ENCODE assay signal across 7 cellular contexts in the genomic region with DNA sequence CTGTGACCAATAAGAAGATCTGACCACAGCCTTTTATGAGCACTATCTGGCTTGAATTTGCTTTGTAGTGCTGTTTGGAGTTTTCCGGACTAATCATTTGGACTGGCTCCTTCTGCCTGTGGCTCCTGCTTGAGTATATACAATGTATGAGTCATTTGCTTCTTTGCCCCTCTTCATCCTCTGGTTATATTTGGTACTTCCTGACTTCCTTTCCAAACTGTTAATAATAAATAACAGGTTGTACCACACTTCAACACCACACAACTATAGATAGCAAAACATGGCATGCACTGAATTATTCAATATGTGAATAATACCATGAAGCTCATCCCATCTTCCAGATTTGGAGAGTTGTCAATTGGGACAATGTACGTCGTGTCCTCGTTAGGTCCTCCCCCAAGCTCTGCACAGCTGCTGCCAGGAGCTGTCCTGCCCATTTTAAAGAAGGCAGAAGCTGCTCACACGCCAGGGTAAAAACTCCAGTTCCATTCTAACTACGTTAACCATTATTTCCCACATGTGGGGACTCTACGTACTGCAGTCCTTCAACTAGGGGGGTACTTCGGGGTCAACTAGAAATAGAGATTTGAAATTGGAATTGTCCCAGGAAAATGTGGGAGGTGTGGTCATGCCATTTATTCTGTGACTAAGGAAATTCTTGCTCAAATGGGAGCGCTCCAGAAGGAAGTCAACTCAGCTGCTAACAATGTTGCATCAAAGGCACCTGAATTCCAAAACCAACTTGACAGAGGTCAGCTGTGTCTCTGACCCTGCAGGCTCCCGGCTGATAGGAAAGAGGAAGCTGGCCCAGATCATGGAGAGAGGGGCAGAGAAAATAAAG. TPM values are rescaled to one million over a fixed set of nuclear protein-coding genes. Genes with fewer than 3 reads are reported as not detected.
A peak's percentile ranks its signal among the peaks of the same experiment; 100 is the strongest.
DNase-seq lines count a peak whose midpoint lies in the region; ATAC-seq, FAIRE-seq and TF ChIP-seq lines count a peak whose summit lies in the region.

No MANE protein-coding gene starts in this region.

- peak overlapping the region; percentile 71 for H3K27ac ChIP-seq in psoas muscle

- H3K27me3 ChIP-seq in psoas muscle (ENCODE audit: insufficient read depth in 3 of 3, low read length in 2 of 3) = no peaks in the 10 kb centered on the region

- H3K27ac Mint-ChIP-seq in activated CD8-positive, alpha-beta memory T cell treated with anti-CD3 and anti-CD28 coated beads, Interleukin-2, amount 10 ng/mL, durations not matched to agents 7 days and 5 days = no peak overlapping the region

- ATAC-seq in psoas muscle = peak; percentile 67 to 91 (median 87)
- no peak for ATAC-seq in activated CD8-positive, alpha-beta memory T cell treated with anti-CD3 and anti-CD28 coated beads, Interleukin-2, amount 10 ng/mL, durations not matched to agents 7 days and 5 days

- no peak for FAIRE-seq in GM19239 (lab: Jason Lieb, UNC)

- CTCF ChIA-PET in activated CD8-positive, alpha-beta memory T cell treated with anti-CD3 and anti-CD28 coated beads, Interleukin-2, amount 10 ng/mL, durations not matched to agents 7 days and 5 days (lab: Charles Lee) = no interaction called here

- WGBS in psoas muscle, 3 donors = 8 to 16% (median 12%) methylated on average over 10 of the region's 10 CpGs

- H3K36me3 Mint-ChIP-seq in activated CD8-positive, alpha-beta memory T cell treated with anti-CD3 and anti-CD28 coated beads, Interleukin-2, amount 10 ng/mL, durations not matched to agents 7 days and 5 days = no peaks in the 10 kb centered on the region

- H3K36me3 ChIP-seq in psoas muscle (ENCODE audit: insufficient read depth in 1 of 2, low read depth in 1 of 2) = no peaks in the 10 kb centered on the region

- no peaks in the 10 kb centered on the region for H3K9me3 Mint-ChIP-seq in activated CD8-positive, alpha-beta memory T cell treated with anti-CD3 and anti-CD28 coated beads, Interleukin-2, amount 10 ng/mL, durations not matched to agents 7 days and 5 days (ENCODE audit: low read depth)

- H3K4me1 ChIP-seq in psoas muscle = peaks cover 18% of the 10 kb centered on the region

- intact Hi-C loops in psoas muscle (cut with DNase I) = no loop called here

- no peaks in the 10 kb centered on the region for H3K4me1 Mint-ChIP-seq in activated CD8-positive, alpha-beta memory T cell treated with anti-CD3 and anti-CD28 coated beads, Interleukin-2, amount 10 ng/mL, durations not matched to agents 7 days and 5 days

- peaks cover 3% of the 10 kb centered on the region for H3K27me3 Mint-ChIP-seq in activated CD8-positive, alpha-beta memory T cell treated with anti-CD3 and anti-CD28 coated beads, Interleukin-2, amount 10 ng/mL, durations not matched to agents 7 days and 5 days

- no peak overlapping the region for H3K4me3 ChIP-seq in fibroblast of mammary gland (ENCODE audit: control insufficient read depth, low read depth, low read length)
- no peak overlapping the region for H3K4me3 ChIP-seq in psoas muscle

- DNase-seq in GM04503 (ENCODE audit: low read depth) = peak; percentile 58
- peak; percentile 10 for DNase-seq in OCI-M1 (lab: John Stamatoyannopoulos, UW)
- peak; percentile 91 for DNase-seq in fibroblast of mammary gland (ENCODE audit: low read depth)
- DNase-seq in psoas muscle = no peak
- no peak for DNase-seq in GM19239 (ENCODE audit: insufficient read length, low spot score)
- DNase-seq in activated CD8-positive, alpha-beta memory T cell treated with anti-CD3 and anti-CD28 coated beads, Interleukin-2, amount 10 ng/mL, durations not matched to agents 7 days and 5 days = no peak
- DNase-seq in GM10266 (ENCODE audit: extremely low spot score) = no peak

- H3K9me3 ChIP-seq in psoas muscle = no peaks in the 10 kb centered on the region

- no peak overlapping the region for H3K4me3 Mint-ChIP-seq in activated CD8-positive, alpha-beta memory T cell treated with anti-CD3 and anti-CD28 coated beads, Interleukin-2, amount 10 ng/mL, durations not matched to agents 7 days and 5 days

- TF ChIP-seq CTCF in fibroblast of mammary gland (conservative IDR thresholded peaks at IDR 0.05; ENCODE audit: control insufficient read depth, insufficient read depth, low read depth, low read length) = no peak
- no peak for TF ChIP-seq CTCF in psoas muscle (IDR thresholded peaks at IDR 0.05)
- no peak for TF ChIP-seq CTCF in GM10266 (IDR thresholded peaks at IDR 0.05; ENCODE audit: control insufficient read depth, insufficient read depth, low read depth, missing control alignments)

RNA-seq across cellular contexts. Expression of gene ST8SIA5, which starts 38.1 kb away (rescaled TPM):
- 1 to 10 TPM; 1.8 to 9.9 (median 7.2) TPM for total RNA-seq in psoas muscle
- 1 to 10 TPM; 2.2 to 3.2 (median 3.1) TPM for polyA plus RNA-seq in psoas muscle
- total RNA-seq in activated CD8-positive, alpha-beta memory T cell treated with anti-CD3 and anti-CD28 coated beads, Interleukin-2, amount 10 ng/mL, durations not matched to agents 7 days and 5 days = under 1 TPM in 1 of 2 experiments, not detected in 1; 0.23 TPM

Comparison
In these comparisons a context has a peak if more than half of its experiments do, and no peak if none do; other contexts are left out.
1. DNase-seq: peak in GM04503 (single experiment), OCI-M1 (single experiment) and fibroblast of mammary gland (single experiment); none in psoas muscle (0 of 2), GM19239 (single experiment), activated CD8-positive, alpha-beta memory T cell treated with anti-CD3 and anti-CD28 coated beads, Interleukin-2, amount 10 ng/mL, durations not matched to agents 7 days and 5 days (single experiment) and GM10266 (single experiment).